Comparison of ENCODE assay signal across 25 cellular contexts in genomic region chr5:135154197-135154596, GRCh38.
DNase-seq lines count a peak whose midpoint lies in the region; ATAC-seq, FAIRE-seq and TF ChIP-seq lines count a peak whose summit lies in the region.
"Had no signal": no experiment of that assay in that cellular context is flagged by ENCODE, and none has a peak within 500 bp of the region (broad histone marks: within the 10 kb centered on the region; RNA-seq: fewer than 3 reads in every experiment).

No MANE protein-coding gene starts in this region.

- TF ChIP-seq CTCF in K562 (IDR thresholded peaks at IDR 0.05 in 2 of 3, conservative IDR thresholded peaks at IDR 0.05 in 1 of 3; ENCODE audit: insufficient read depth in 2 of 3, low read depth in 1 of 3, low read length in 3 of 3): no peak

- H3K4me1 ChIP-seq in K562 (replicated peaks in 1 of 2; ENCODE audit: control insufficient read depth in 2 of 2, insufficient read depth in 2 of 2, low read length in 2 of 2): peaks cover 25 to 33% of the 10 kb centered on the region in 2 experiments; a peak in 4 of 5 replicates
- H3K4me1 ChIP-seq: tibial artery had no signal

- no peak for TF ChIP-seq RAD21 in K562 (CRISPR knock-in tag; conservative IDR thresholded peaks at IDR 0.05 in 1 of 2, IDR thresholded peaks at IDR 0.05 in 1 of 2)

- no peaks in the 10 kb centered on the region for H3K79me2 ChIP-seq in K562 (ENCODE audit: control insufficient read depth, insufficient read depth, low read length)

- peak overlapping the region in 1 of 2 experiments; percentile 49; a peak in 1 of 4 replicates for H3K9ac ChIP-seq in K562 (ENCODE audit: insufficient read depth in 1 of 2, low read depth in 2 of 2, low read length in 2 of 2)

- no peaks in the 10 kb centered on the region for H3K27me3 ChIP-seq in K562 (ENCODE audit: control insufficient read depth in 2 of 2, insufficient read depth in 2 of 2, low read length in 2 of 2)
- H3K27me3 ChIP-seq: tibial artery had no signal

- intact Hi-C loops in K562 (cut with micrococcal nuclease): no loop called here

- peak overlapping the region; percentile 22; the same call in 1 of the 2 replicates for H3K4me2 ChIP-seq in K562 (ENCODE audit: insufficient read depth, low read length)

- no peaks in the 10 kb centered on the region for H3K36me3 ChIP-seq in K562 (ENCODE audit: control insufficient read depth, insufficient read depth, low read length)
- H3K36me3 ChIP-seq: tibial artery had no signal

- no peak for TF ChIP-seq POLR2A in K562 (conservative IDR thresholded peaks at IDR 0.05)
- TF ChIP-seq POLR2A in GM18505 (IDR thresholded peaks at IDR 0.05; ENCODE audit: borderline replicate concordance, extremely low read depth, insufficient read depth, insufficient read length): no peak

- no peaks in the 10 kb centered on the region for H3K9me3 ChIP-seq in K562 (replicated peaks; ENCODE audit: control insufficient read depth, insufficient read depth, low read depth, low read length)

- H3K4me3 ChIP-seq in K562: no peak overlapping the region
- H3K4me3 ChIP-seq: tibial artery had no signal

- H4K20me1 ChIP-seq in K562 (replicated peaks; ENCODE audit: control insufficient read depth, insufficient read depth, low read length): no peaks in the 10 kb centered on the region

- no peak for TF ChIP-seq EP300 in K562 (IDR thresholded peaks at IDR 0.05; ENCODE audit: low read length)

- POLR2A ChIA-PET in K562 (lab: Yijun Ruan, JAX): interaction anchor here (0.7 to 3.3 kb wide), 4 partner anchors 9 to 28 kb away, joined by 3 to 18 read pairs (median 4); no protein-coding TSS in a partner anchor

- BruUV-seq in K562 (replicated peaks; lab: Mats Ljungman, UMichigan): no TSS peak

- CTCF ChIA-PET in K562 (lab: Yijun Ruan, JAX; ENCODE audit: low intra/inter-chr PET ratio): no interaction called here

- ATAC-seq in K562 (no peak), left lobe of liver (peak; percentile 28), GM18505 (IDR thresholded peaks at IDR 0.05; ENCODE audit: unreplicated experiment) (no peak), HG03280 (IDR thresholded peaks at IDR 0.05; ENCODE audit: unreplicated experiment) (no peak)
- ATAC-seq: activated CD8-positive, alpha-beta T cell treated with anti-CD3 and anti-CD28 coated beads, Interleukin-2, amount 10 ng/mL, durations not matched to agents 7 days and 5 days; activated T-cell treated with anti-CD3 and anti-CD28 coated beads, Interleukin-2, amount 50 U/mL, for 4 hours; SK-N-SH treated with all-trans-retinoic acid at 6 μM for 48 hours had no signal

- DNase-seq in AML-193 (lab: John Stamatoyannopoulos, UW) (peak; percentile 33 to 34), MV-4-11 (lab: John Stamatoyannopoulos, UW) (peak; percentile 36), K562 (ENCODE audit: extremely low read depth in 1 of 4, low spot score in 3 of 4) (no peak), left lobe of liver (ENCODE audit: low spot score) (no peak), NCI-H2029 (lab: John Stamatoyannopoulos, UW) (no peak), SW480 (ENCODE audit: low spot score) (no peak)
- DNase-seq: activated CD4-positive, CD25-positive, alpha-beta regulatory T cell treated with anti-CD3 and anti-CD28 coated beads, Interleukin-2, amount 50 U/mL, for 72 hours; activated CD8-positive, alpha-beta T cell treated with anti-CD3 and anti-CD28 coated beads, Interleukin-2, amount 10 ng/mL, durations not matched to agents 7 days and 5 days; activated T-cell treated with anti-CD3 and anti-CD28 coated beads, Interleukin-2, amount 50 U/mL, for 4 hours; CD4-positive, CD25-positive, alpha-beta regulatory T cell; DMS 273 treated with DMSO at 0.1 percent for 48 hours; effector CD8-positive, alpha-beta T cell; NCI-H1694; NCI-H2227 treated with DMSO at 0.1 percent for 48 hours; small intestine; stimulated activated CD4-positive, alpha-beta T cell treated with anti-CD3 and anti-CD28 coated beads, Interleukin-2, amount 100 ng/mL, for 48 hours; stimulated activated naive CD4-positive, alpha-beta T cell treated with Interleukin-2 at 50 U/mL for 16 hours; T1000; tibial artery had no signal

- 74% methylated on average over 8 of the region's 8 CpGs for WGBS in K562 (ENCODE audit: insufficient coverage, low coverage, missing lambda C conversion rate)

- H3K27ac ChIP-seq in K562 (ENCODE audit: extremely low read depth, low read depth, low read length): no peak overlapping the region; the same call in 2 of the 3 replicates
- H3K27ac ChIP-seq: tibial artery had no signal

- H2AFZ ChIP-seq in K562 (ENCODE audit: low read depth, low read length): no peak overlapping the region

- in situ Hi-C loops in K562 (cut with MboI): no loop called here

- FAIRE-seq in K562 (lab: Jason Lieb, UNC): no peak
- FAIRE-seq: G401.6, H1, RCC 7860, small intestine had no signal

- no peaks in the 10 kb centered on the region for H3K9me1 ChIP-seq in K562 (ENCODE audit: control insufficient read depth, insufficient read depth, low read length)

TF ChIP-seq in K562, 482 proteins besides CTCF, POLR2A, EP300 and RAD21:
- TF ChIP-seq CBFA2T3 (IDR thresholded peaks at IDR 0.05): 0 out of 2 replicates have a peak, but pooled peaks have one; percentile 13
- no peak for TF ChIP-seq CAMTA2 (CRISPR knock-in tag; conservative IDR thresholded peaks at IDR 0.05)
- peak; percentile 42; the same call in 1 of the 2 replicates for TF ChIP-seq BCOR (IDR thresholded peaks at IDR 0.05)
- TF ChIP-seq E2F3 (CRISPR knock-in tag; IDR thresholded peaks at IDR 0.05): no peak

Comparison
In these comparisons a context has a peak if more than half of its experiments do, and no peak if none do; other contexts are left out.
1. DNase-seq: peak in AML-193 (2 of 2) and MV-4-11 (single experiment); none in K562 (0 of 4), left lobe of liver (single experiment), NCI-H2029 (single experiment) and SW480 (single experiment).